ENCODE assay signal across 8 cellular contexts in the genomic region with DNA sequence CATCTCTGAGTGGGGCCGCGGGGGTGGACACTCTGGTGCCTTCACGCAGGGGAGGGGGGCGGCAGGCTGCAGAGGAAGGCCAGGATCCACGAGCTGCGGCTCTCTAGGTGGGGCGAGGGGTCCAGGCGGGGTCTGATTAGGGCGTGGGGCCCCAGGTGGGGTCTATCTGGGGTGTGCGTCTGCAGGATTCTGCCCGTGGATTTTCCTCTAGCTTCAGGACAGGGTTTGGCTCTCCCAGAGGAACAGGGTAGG. TPM values are rescaled to one million over a fixed set of nuclear protein-coding genes. Genes with fewer than 3 reads are reported as not detected.
DNase-seq lines count a peak whose midpoint lies in the region; ATAC-seq, FAIRE-seq and TF ChIP-seq lines count a peak whose summit lies in the region.

No MANE protein-coding gene starts in this region.

- H3K4me3 ChIP-seq in GM08714 (ENCODE audit: low read length), result peak overlapping the region; percentile 53
- peak overlapping the region; percentile 53 for H3K4me3 ChIP-seq in epithelial cell of esophagus (ENCODE audit: low read length)
- H3K4me3 ChIP-seq in neural progenitor cell, result peak overlapping the region; percentile 67

- peaks cover 29% of the 10 kb centered on the region for H3K4me1 Mint-ChIP-seq in neural progenitor cell

- no peak for FAIRE-seq in urothelium cell line (lab: Jason Lieb, UNC)

- no peaks in the 10 kb centered on the region for H3K9me3 ChIP-seq in neural progenitor cell (ENCODE audit: low read depth)

- peaks cover 4% of the 10 kb centered on the region for H3K79me2 ChIP-seq in neural progenitor cell (ENCODE audit: low read depth)

- no peaks in the 10 kb centered on the region for H3K36me3 Mint-ChIP-seq in neural progenitor cell

- peak overlapping the region; percentile 93 for H2AFZ ChIP-seq in neural progenitor cell (replicated peaks)

- no peaks in the 10 kb centered on the region for H3K9me3 Mint-ChIP-seq in neural progenitor cell

- H3K9ac ChIP-seq in neural progenitor cell, result peak overlapping the region; percentile 49

- peaks cover 26% of the 10 kb centered on the region for H4K20me1 ChIP-seq in neural progenitor cell (ENCODE audit: low read depth)

- no peak overlapping the region for H3K27ac ChIP-seq in neural progenitor cell

- DNase-seq in NCI-H69 (lab: John Stamatoyannopoulos, UW) (peak; percentile 44), epithelial cell of esophagus (ENCODE audit: low read depth) (no peak), neural progenitor cell (ENCODE audit: low spot score) (no peak), urothelium cell line (ENCODE audit: low spot score) (no peak), mucosa of gallbladder (ENCODE audit: low spot score) (no peak)

- peaks cover 3% of the 10 kb centered on the region for H3K27me3 Mint-ChIP-seq in neural progenitor cell (ENCODE audit: insufficient read depth, low read depth)

- peak overlapping the region; percentile 91 for H3K4me2 ChIP-seq in neural progenitor cell

- TF ChIP-seq CTCF in epithelial cell of esophagus (IDR thresholded peaks at IDR 0.05; ENCODE audit: insufficient read depth, low read depth, low read length, missing control alignments), result no peak
- TF ChIP-seq CTCF in neural progenitor cell (IDR thresholded peaks at IDR 0.05), result no peak

- H3K4me1 ChIP-seq in neural progenitor cell, result peaks cover 8% of the 10 kb centered on the region

- peaks cover 29% of the 10 kb centered on the region for H3F3A ChIP-seq in neural progenitor cell (ENCODE audit: low read depth)

- peak overlapping the region; percentile 88 for H3K4me3 Mint-ChIP-seq in neural progenitor cell

- H3K27ac Mint-ChIP-seq in neural progenitor cell, result peak overlapping the region; percentile 79

- no peaks in the 10 kb centered on the region for H3K36me3 ChIP-seq in neural progenitor cell

- no peak for ATAC-seq in HG02610 (IDR thresholded peaks at IDR 0.05; ENCODE audit: unreplicated experiment)
- ATAC-seq in HG03469 (IDR thresholded peaks at IDR 0.05; ENCODE audit: unreplicated experiment), result no peak

- peaks cover 5% of the 10 kb centered on the region for H3K27me3 ChIP-seq in neural progenitor cell

RNA-seq across cellular contexts. Expression of a gene that starts 6.3 kb away (rescaled TPM):
- total RNA-seq in neural progenitor cell (ENCODE audit: low replicate concordance), result 7.5 and 13.6 TPM in 2 replicates
- 14.1 TPM for total RNA-seq in mucosa of gallbladder

RNA-seq across cellular contexts. Expression of a gene that starts 6.4 kb away (rescaled TPM):
- total RNA-seq in neural progenitor cell (ENCODE audit: low replicate concordance) (52.8 and 54.8 TPM in 2 replicates), mucosa of gallbladder (32.3 TPM)
